ENCODE assay signal across 1 cellular context in genomic region chr6:41404221-41404866, GRCh38.
TF ChIP-seq lines count a peak whose summit lies in the region.

No MANE protein-coding gene starts in this region.

TF ChIP-seq in H1, 55 proteins besides CTCF, POLR2A, EP300 and RAD21 (continued from another document):
- TF ChIP-seq USF2 (IDR thresholded peaks at IDR 0.05; ENCODE audit: low read length) (no peak), CHD1 (IDR thresholded peaks at IDR 0.05; ENCODE audit: low read depth, low read length) (no peak), SP4 (IDR thresholded peaks at IDR 0.05; ENCODE audit: low read length) (no peak), ATF3 (IDR thresholded peaks at IDR 0.05; ENCODE audit: insufficient read depth, low read depth, low read length) (no peak), ZNF274 (IDR thresholded peaks at IDR 0.05; ENCODE audit: borderline replicate concordance, extremely low read depth, low read length) (no peak), HDAC2 (IDR thresholded peaks at IDR 0.05; ENCODE audit: borderline replicate concordance in 1 of 2, low read depth in 2 of 2, low read length in 2 of 2) (no peak)
